34 cellular contexts compared by ENCODE assay signal in genomic region chr5:93154551-93154950, GRCh38.
"Had no signal": no experiment of that assay in that cellular context is flagged by ENCODE, and none has a peak within 500 bp of the region (broad histone marks: within the 10 kb centered on the region; RNA-seq: fewer than 3 reads in every experiment).

No MANE protein-coding gene starts in this region.

- H3K4me2 ChIP-seq: hepatocyte had no signal

- H3K4me3 ChIP-seq: adrenal gland, body of pancreas, breast epithelium, cardiac muscle cell, esophagus muscularis mucosa, gastroesophageal sphincter, heart right ventricle, hepatocyte had no signal

- ATAC-seq: activated CD4-positive, CD25-positive, alpha-beta regulatory T cell treated with anti-CD3 and anti-CD28 coated beads, Interleukin-2, amount 50 U/mL, for 24 hours; activated naive CD8-positive, alpha-beta T cell treated with anti-CD3 and anti-CD28 coated beads, Interleukin-2, amount 50 U/mL, for 24 hours; activated T-cell treated with anti-CD3 and anti-CD28 coated beads, Interleukin-2, amount 50 U/mL, for 4 hours; activated T-helper 17 cell treated with anti-CD3 and anti-CD28 coated beads, Interleukin-2, amount 50 U/mL, for 72 hours; body of pancreas; effector memory CD8-positive, alpha-beta T cell; gastroesophageal sphincter; heart right ventricle; T-helper 17 cell had no signal

- H3K36me3 ChIP-seq: adrenal gland, breast epithelium, cardiac muscle cell, esophagus muscularis mucosa, gastroesophageal sphincter, heart right ventricle, WERI-Rb-1 had no signal

- DNase-seq: activated B cell treated with CpG ODN at 0.5 μM for 24 hours; activated CD4-positive, alpha-beta memory T cell treated with anti-CD3 and anti-CD28 coated beads, Interleukin-2, amount 10 ng/mL, durations not matched to agents 7 days and 5 days; activated CD4-positive, alpha-beta T cell treated with anti-CD3 and anti-CD28 coated beads, Interleukin-2, amount 10 ng/mL, durations not matched to agents 7 days and 5 days; activated CD4-positive, alpha-beta T cell treated with anti-CD3 and anti-CD28 coated beads, Interleukin-2, amount 50 U/mL, for 4 hours; activated effector memory CD4-positive, alpha-beta T cell treated with Interleukin-2 at 50 U/mL for 16 hours; activated gamma-delta T cell treated with Interleukin-2 at 50 U/mL for 16 hours; activated naive CD4-positive, alpha-beta T cell treated with Interleukin-2 at 50 U/mL for 16 hours; activated naive CD8-positive, alpha-beta T cell treated with anti-CD3 and anti-CD28 coated beads for 36 hours; activated naive CD8-positive, alpha-beta T cell treated with anti-CD3 and anti-CD28 coated beads, Interleukin-2, amount 50 U/mL, for 24 hours; activated T-cell treated with anti-CD3 and anti-CD28 coated beads, Interleukin-2, amount 50 U/mL, for 4 hours; adrenal gland; amygdala; aorta; body of pancreas; central memory CD4-positive, alpha-beta T cell; cerebellar nuclear complex; cortex of kidney; dermis blood vessel endothelial cell; effector CD4-positive, alpha-beta T cell; effector memory CD8-positive, alpha-beta T cell; erythroblast; foreskin melanocyte; heart right ventricle; T-helper 1 cell; T-helper 17 cell; T1000; WERI-Rb-1 had no signal

- H3K4me1 ChIP-seq: adrenal gland, body of pancreas, breast epithelium had no signal

- H3K27me3 ChIP-seq: adrenal gland, body of pancreas, breast epithelium, esophagus muscularis mucosa, gastroesophageal sphincter, heart right ventricle, hepatocyte had no signal

- H2AFZ ChIP-seq: hepatocyte had no signal

- H3K9me3 ChIP-seq: adrenal gland, body of pancreas, breast epithelium, esophagus muscularis mucosa, gastroesophageal sphincter, heart right ventricle had no signal

- H3K27ac ChIP-seq: adrenal gland, body of pancreas, breast epithelium, cardiac muscle cell, esophagus muscularis mucosa, gastroesophageal sphincter, heart right ventricle, hepatocyte, WERI-Rb-1 had no signal
